8 cellular contexts compared by ENCODE assay signal in the genomic region with DNA sequence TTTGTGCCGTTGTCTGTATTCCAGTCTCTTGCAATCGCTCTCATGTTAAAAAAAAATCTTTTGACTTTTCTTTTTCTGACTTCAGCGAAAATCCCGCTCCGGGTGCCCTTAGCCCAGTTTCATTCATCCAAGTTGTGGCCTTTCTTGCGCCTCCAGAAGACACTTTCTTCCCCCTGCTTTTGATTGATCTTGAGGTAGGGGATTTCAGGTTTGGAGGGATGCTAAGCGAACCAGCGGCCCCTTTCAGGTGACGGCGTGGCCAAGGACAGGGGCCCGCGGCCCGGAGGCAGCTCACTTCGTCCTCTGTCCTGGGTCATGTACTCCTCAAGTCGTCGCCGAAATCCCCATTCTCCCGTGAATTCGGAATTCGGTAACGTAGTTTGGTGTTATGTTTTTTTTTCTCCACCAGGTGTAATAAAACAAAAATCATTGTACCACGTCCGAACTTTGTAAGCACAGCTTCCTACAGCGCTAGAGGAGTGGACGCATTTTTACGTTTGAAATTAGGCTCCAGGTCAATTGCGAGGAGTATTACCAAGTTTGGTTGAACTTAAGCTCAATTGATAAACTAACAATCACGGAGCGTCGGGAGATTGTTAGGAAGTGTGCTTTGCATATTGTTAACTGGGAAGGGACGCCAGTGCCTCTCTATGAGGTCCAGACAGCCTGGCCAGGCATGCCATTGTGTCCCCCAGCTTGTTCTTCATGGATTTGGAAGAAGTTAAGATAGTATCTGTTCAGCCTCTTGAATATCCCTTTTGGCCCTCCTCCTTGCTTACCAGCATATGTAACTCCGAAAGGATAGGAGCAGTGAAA. TPM values are rescaled to one million over a fixed set of nuclear protein-coding genes. Genes with fewer than 3 reads are reported as not detected.
DNase-seq lines count a peak whose midpoint lies in the region; ATAC-seq and TF ChIP-seq lines count a peak whose summit lies in the region.

No MANE protein-coding gene starts in this region.

- H3K36me3 Mint-ChIP-seq in endothelial cell (ENCODE audit: low read depth, unreplicated experiment) (no peaks in the 10 kb centered on the region), nephron (ENCODE audit: low read depth) (peaks cover 25% of the 10 kb centered on the region)

- H3K4me1 ChIP-seq in RWPE2 (ENCODE audit: insufficient read depth, poor library complexity, severe bottlenecking), result peaks cover 13% of the 10 kb centered on the region

- H3K27me3 ChIP-seq in RWPE2 (ENCODE audit: insufficient read depth, poor library complexity, severe bottlenecking), result no peaks in the 10 kb centered on the region

- no peaks in the 10 kb centered on the region for H3K9me3 Mint-ChIP-seq in endothelial cell (ENCODE audit: unreplicated experiment)
- H3K9me3 Mint-ChIP-seq in nephron, result no peaks in the 10 kb centered on the region

- H3K36me3 ChIP-seq in RWPE2 (ENCODE audit: low read depth), result peaks cover 21% of the 10 kb centered on the region

- no peaks in the 10 kb centered on the region for H3K9me3 ChIP-seq in RWPE2 (ENCODE audit: severe bottlenecking)

- peak overlapping the region; percentile 98 for H3K4me3 Mint-ChIP-seq in endothelial cell (ENCODE audit: unreplicated experiment)
- peak overlapping the region; percentile 97 to 98 (median 97) for H3K4me3 Mint-ChIP-seq in nephron

- peak overlapping the region; percentile 75 for H3K4me3 ChIP-seq in RWPE2 (ENCODE audit: severe bottlenecking)

- DNase-seq in NCI-H1105 treated with DMSO at 0.1 percent for 48 hours (lab: John Stamatoyannopoulos, UW) (peak; percentile 34), NCI-H1105 (lab: John Stamatoyannopoulos, UW) (no peak), RWPE2 (ENCODE audit: low spot score) (no peak), endothelial cell (ENCODE audit: low spot score) (peak; percentile 21)
- no peak for DNase-seq in central memory CD4-positive, alpha-beta T cell

- peaks cover 4% of the 10 kb centered on the region for H3K27me3 Mint-ChIP-seq in endothelial cell (ENCODE audit: unreplicated experiment)
- H3K27me3 Mint-ChIP-seq in nephron (ENCODE audit: low read depth), result no peaks in the 10 kb centered on the region

- peak overlapping the region; percentile 45 for H3K27ac Mint-ChIP-seq in endothelial cell (ENCODE audit: unreplicated experiment)
- H3K27ac Mint-ChIP-seq in nephron, result peak overlapping the region; percentile 81 to 96 (median 91)

- H3K4me1 Mint-ChIP-seq in endothelial cell (ENCODE audit: unreplicated experiment) (peaks cover 23% of the 10 kb centered on the region), nephron (peaks cover 47% of the 10 kb centered on the region)

- ATAC-seq in RWPE2 (ENCODE audit: low read depth) (no peak), GM21447 (IDR thresholded peaks at IDR 0.05; ENCODE audit: unreplicated experiment) (no peak), HG03039 (IDR thresholded peaks at IDR 0.05; ENCODE audit: unreplicated experiment) (no peak)

- peak overlapping the region; percentile 55 for H3K27ac ChIP-seq in RWPE2 (ENCODE audit: poor library complexity, severe bottlenecking)

- TF ChIP-seq CTCF in RWPE2 (IDR thresholded peaks at IDR 0.05; ENCODE audit: poor library complexity, severe bottlenecking) (no peak), endothelial cell (IDR thresholded peaks at IDR 0.05; ENCODE audit: unreplicated experiment) (no peak), nephron (IDR thresholded peaks at IDR 0.05; ENCODE audit: unreplicated experiment in 3 of 3) (no peak)

RNA-seq across cellular contexts. Expression of gene MRPS6, which starts 1.1 kb away (rescaled TPM):
- total RNA-seq in endothelial cell (ENCODE audit: unreplicated experiment), result 42.4 TPM

RNA-seq across cellular contexts. Expression of gene SLC5A3, which starts 1.1 kb away (rescaled TPM):
- total RNA-seq in endothelial cell (ENCODE audit: unreplicated experiment), result 7.6 TPM

Comparison
In these comparisons a context has a peak if more than half of its experiments do, and no peak if none do; other contexts are left out.
1. DNase-seq: peak in NCI-H1105 treated with DMSO at 0.1 percent for 48 hours (single experiment) and endothelial cell (single experiment); none in NCI-H1105 (single experiment), RWPE2 (single experiment) and central memory CD4-positive, alpha-beta T cell (single experiment).